ENCODE assay signal across 9 cellular contexts in the genomic region with DNA sequence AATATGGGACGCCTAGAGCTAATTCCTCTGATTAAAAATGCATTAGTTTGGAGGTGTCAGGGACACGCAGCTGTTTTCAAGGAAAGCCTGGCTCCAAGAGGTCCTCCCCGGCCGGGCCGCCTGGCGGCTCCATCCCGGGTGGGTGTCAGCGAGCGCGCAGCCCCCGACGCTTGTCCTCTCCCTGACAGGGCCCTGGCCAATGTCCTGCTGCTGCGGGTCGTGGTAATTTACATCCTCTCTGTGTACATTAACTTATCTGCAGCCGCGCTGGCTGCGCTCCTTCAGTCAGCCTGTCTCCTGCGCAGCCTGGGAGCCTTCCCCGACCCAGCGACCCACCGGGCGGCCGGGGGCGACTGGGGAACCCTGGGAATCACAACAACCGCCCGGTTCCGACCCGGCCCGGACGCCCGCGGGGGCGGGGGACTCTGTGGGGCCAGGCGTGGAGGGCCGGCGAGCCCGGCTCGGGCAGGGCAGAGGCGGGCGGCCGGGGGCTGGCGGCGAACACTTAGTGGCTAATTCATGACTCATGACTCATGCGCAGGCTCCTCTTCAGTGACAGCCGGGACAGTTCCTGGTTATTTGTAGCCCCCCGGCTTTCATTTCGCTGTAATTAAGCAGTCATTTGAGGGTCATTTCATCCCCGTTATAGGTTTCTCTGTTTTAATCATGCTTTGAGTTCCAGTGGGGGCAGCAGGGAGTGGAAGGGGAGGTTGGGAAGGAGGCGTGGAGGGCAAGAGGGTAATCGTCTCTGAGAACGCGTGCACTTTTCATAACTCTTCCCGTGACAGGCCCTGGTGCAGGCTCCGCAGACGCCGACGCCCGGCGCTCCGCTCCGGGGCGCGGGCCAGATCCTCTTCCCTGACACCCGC.
A peak's percentile ranks its signal among the peaks of the same experiment; 100 is the strongest.
DNase-seq lines count a peak whose midpoint lies in the region; ATAC-seq and TF ChIP-seq lines count a peak whose summit lies in the region.
"Had no signal": no experiment of that assay in that cellular context is flagged by ENCODE, and none has a peak within 500 bp of the region (broad histone marks: within the 10 kb centered on the region; RNA-seq: fewer than 3 reads in every experiment).

No MANE protein-coding gene starts in this region.

- H3K4me3 ChIP-seq in SJCRH30: peak overlapping the region; percentile 63
- peak overlapping the region; percentile 49 for H3K4me3 ChIP-seq in ectodermal cell (ENCODE audit: insufficient read depth, low read depth, low read length)
- peak overlapping the region; percentile 60 to 69 for H3K4me3 ChIP-seq in tibial artery
- H3K4me3 ChIP-seq: BLaER1 treated with 17β-estradiol and CSF1 and Interleukin-3, amounts not matched to agents 10 nM and 100 nM had no signal

- DNase-seq in NCI-H1694 treated with DMSO at 0.1 percent for 48 hours (lab: John Stamatoyannopoulos, UW) (peak; percentile 1), NCI-H1694 (lab: John Stamatoyannopoulos, UW) (no peak), SJCRH30 (peak; percentile 53 to 58), lung microvascular endothelial cell (ENCODE audit: low read depth in 2 of 2) (peak; percentile 66 to 69), tibial artery (peak; percentile 80 to 86)

- peak overlapping the region; percentile 54; the same call in 1 of the 2 replicates for H3K27ac ChIP-seq in SJCRH30
- H3K27ac ChIP-seq in ectodermal cell (ENCODE audit: insufficient read depth, low read depth, low read length, poor library complexity, severe bottlenecking): no peak overlapping the region
- peak overlapping the region; percentile 92 to 93 for H3K27ac ChIP-seq in tibial artery
- H3K27ac ChIP-seq: BLaER1 treated with 17β-estradiol and CSF1 and Interleukin-3, amounts not matched to agents 10 nM and 100 nM had no signal

- intact Hi-C loops in tibial artery (cut with DNase I; ENCODE audit: low total_unique reads): loop anchor here (5.0 to 10.0 kb wide), 6 partner anchors 87 to 655 kb away; no protein-coding TSS in a partner anchor

- H3K36me3 ChIP-seq in SJCRH30: no peaks in the 10 kb centered on the region
- H3K36me3 ChIP-seq in ectodermal cell (ENCODE audit: control insufficient read depth, insufficient read depth, low read length): no peaks in the 10 kb centered on the region
- H3K36me3 ChIP-seq in tibial artery: no peaks in the 10 kb centered on the region
- H3K36me3 ChIP-seq: BLaER1 treated with 17β-estradiol and CSF1 and Interleukin-3, amounts not matched to agents 10 nM and 100 nM had no signal

- ATAC-seq in HG03039 (IDR thresholded peaks at IDR 0.05; ENCODE audit: unreplicated experiment) (no peak), GM21381 (IDR thresholded peaks at IDR 0.05; ENCODE audit: unreplicated experiment) (no peak)

- H3K27me3 ChIP-seq in SJCRH30 (no peaks in the 10 kb centered on the region), ectodermal cell (ENCODE audit: control insufficient read depth, insufficient read depth, low read length, poor library complexity, severe bottlenecking) (peaks cover 59% of the 10 kb centered on the region), tibial artery (no peaks in the 10 kb centered on the region)

- TF ChIP-seq CTCF in tibial artery (IDR thresholded peaks at IDR 0.05): peak in 1 of 2 experiments; percentile 37

- H3K4me1 ChIP-seq in SJCRH30 (no peaks in the 10 kb centered on the region), ectodermal cell (ENCODE audit: control insufficient read depth, insufficient read depth, low read length) (peaks cover 3% of the 10 kb centered on the region), tibial artery (peaks cover 0 to 33% (median 18%) of the 10 kb centered on the region in 4 donors)

- H3K9me3 ChIP-seq in SJCRH30 (replicated peaks) (no peaks in the 10 kb centered on the region), ectodermal cell (ENCODE audit: control insufficient read depth, low read length) (no peaks in the 10 kb centered on the region), tibial artery (no peaks in the 10 kb centered on the region)

- WGBS in ectodermal cell, 2 experiments: 0 to 1% methylated on average over 64 of the region's 64 CpGs
